18 cellular contexts compared by ENCODE assay signal in genomic region chr13:33355470-33355869, GRCh38.
DNase-seq lines count a peak whose midpoint lies in the region; ATAC-seq, FAIRE-seq and TF ChIP-seq lines count a peak whose summit lies in the region.
"Had no signal": no experiment of that assay in that cellular context is flagged by ENCODE, and none has a peak within 500 bp of the region (broad histone marks: within the 10 kb centered on the region; RNA-seq: fewer than 3 reads in every experiment).

No MANE protein-coding gene starts in this region.

- no peak for TF ChIP-seq EP300 in HepG2 (IDR thresholded peaks at IDR 0.05; ENCODE audit: low read depth in 2 of 2, low read length in 2 of 2)
- no peak for TF ChIP-seq EP300 in HepG2 (CRISPR knock-in tag; IDR thresholded peaks at IDR 0.05; ENCODE audit: borderline replicate concordance)

- H3K27me3 ChIP-seq in right lobe of liver (no peaks in the 10 kb centered on the region), HepG2 (ENCODE audit: control insufficient read depth in 1 of 2, insufficient read depth in 2 of 2, low read length in 2 of 2) (no peaks in the 10 kb centered on the region), layer of hippocampus (ENCODE audit: control insufficient read depth, insufficient read depth, low read length) (no peaks in the 10 kb centered on the region)

- H3K4me3 Mint-ChIP-seq in T-helper 2 cell treated with Interferon-gamma antibody and Interleukin-4, amounts not matched to agents 5 μg/mL and 100 μg/mL, for 36 hours: no peak overlapping the region
- H3K4me3 Mint-ChIP-seq: natural killer cell, type B pancreatic cell had no signal

- H3K36me3 ChIP-seq in right lobe of liver (no peaks in the 10 kb centered on the region), HepG2 (replicated peaks in 1 of 2; ENCODE audit: control insufficient read depth in 1 of 2, insufficient read depth in 2 of 2, low read length in 2 of 2) (no peaks in the 10 kb centered on the region)

- H3K4me3 ChIP-seq in right lobe of liver: no peak overlapping the region
- H3K4me3 ChIP-seq in HepG2 (replicated peaks in 1 of 3; ENCODE audit: insufficient read depth in 1 of 3, low read depth in 2 of 3, low read length in 3 of 3): no peak overlapping the region
- no peak overlapping the region for H3K4me3 ChIP-seq in choroid plexus epithelial cell (ENCODE audit: low read depth, low read length)
- H3K4me3 ChIP-seq: smooth muscle cell had no signal

- H3K27ac Mint-ChIP-seq in T-helper 2 cell treated with Interferon-gamma antibody and Interleukin-4, amounts not matched to agents 5 μg/mL and 100 μg/mL, for 36 hours: no peak overlapping the region
- H3K27ac Mint-ChIP-seq: natural killer cell, type B pancreatic cell had no signal

- CTCF ChIA-PET in HepG2 (lab: Yijun Ruan, JAX; ENCODE audit: low intra/inter-chr PET ratio, low total read pairs) (no interaction called here), RWPE1 (lab: Yijun Ruan, JAX) (no interaction called here)

- in situ Hi-C loops in HepG2 (cut with HindIII; ENCODE audit: extremely low pct_ligation_motif_present, low pct_unique_long_range_greater_than_20kb): no loop called here

- no peak overlapping the region for H3K4me2 ChIP-seq in HepG2 (ENCODE audit: low read depth, low read length)
- H3K4me2 ChIP-seq: smooth muscle cell had no signal

- H4K20me1 ChIP-seq in HepG2 (ENCODE audit: insufficient read depth, low read length): no peaks in the 10 kb centered on the region

- TF ChIP-seq CTCF in right lobe of liver (IDR thresholded peaks at IDR 0.05) (no peak), HepG2 (CRISPR knock-in tag; IDR thresholded peaks at IDR 0.05) (no peak), choroid plexus epithelial cell (conservative IDR thresholded peaks at IDR 0.05; ENCODE audit: low read depth, low read length) (no peak), RWPE1 (conservative IDR thresholded peaks at IDR 0.05; ENCODE audit: low read depth) (no peak)

- H3K9me3 Mint-ChIP-seq in T-helper 2 cell treated with Interferon-gamma antibody and Interleukin-4, amounts not matched to agents 5 μg/mL and 100 μg/mL, for 36 hours: peaks cover 5% of the 10 kb centered on the region

- no peak for FAIRE-seq in HepG2 (lab: Jason Lieb, UNC)
- FAIRE-seq: kidney had no signal

- H2AFZ ChIP-seq in HepG2 (ENCODE audit: low read length): no peak overlapping the region

- H3K4me1 Mint-ChIP-seq in T-helper 2 cell treated with Interferon-gamma antibody and Interleukin-4, amounts not matched to agents 5 μg/mL and 100 μg/mL, for 36 hours (ENCODE audit: low read depth): peaks cover 1% of the 10 kb centered on the region
- H3K4me1 Mint-ChIP-seq: natural killer cell had no signal

- ATAC-seq in right lobe of liver (peak in 3 of 4 donors; percentile 28 to 49 (median 39)), HepG2 (no peak), HG02938 (IDR thresholded peaks at IDR 0.05; ENCODE audit: unreplicated experiment) (no peak)
- ATAC-seq: natural killer cell had no signal

- H3K4me1 ChIP-seq in right lobe of liver (peaks cover 0 to 5% (median 0%) of the 10 kb centered on the region in 4 donors), HepG2 (ENCODE audit: insufficient read depth, low read length) (peaks cover 10% of the 10 kb centered on the region; the same call in 1 of the 2 replicates)

- H3K36me3 Mint-ChIP-seq in T-helper 2 cell treated with Interferon-gamma antibody and Interleukin-4, amounts not matched to agents 5 μg/mL and 100 μg/mL, for 36 hours (ENCODE audit: low read depth): no peaks in the 10 kb centered on the region
- H3K36me3 Mint-ChIP-seq: type B pancreatic cell had no signal

- BruUV-seq in HepG2 (replicated peaks; lab: Mats Ljungman, UMichigan): no TSS peak

- no peak for TF ChIP-seq POLR2A in right lobe of liver (IDR thresholded peaks at IDR 0.05)
- TF ChIP-seq POLR2A in HepG2 (IDR thresholded peaks at IDR 0.05; ENCODE audit: insufficient read depth in 1 of 2, low read depth in 2 of 2, low read length in 2 of 2): no peak

- TF ChIP-seq RAD21 in HepG2 (CRISPR knock-in tag; IDR thresholded peaks at IDR 0.05): no peak

- no peak for DNase-seq in right lobe of liver
- no peak for DNase-seq in HepG2 (ENCODE audit: low spot score)
- DNase-seq in choroid plexus epithelial cell (ENCODE audit: low read depth): peak; percentile 77
- DNase-seq in RWPE1 (ENCODE audit: low spot score): no peak
- no peak for DNase-seq in GM19240 (ENCODE audit: insufficient read length, low spot score)
- DNase-seq in T-helper 2 cell treated with Interferon-gamma antibody and Interleukin-4, amounts not matched to agents 5 μg/mL and 100 μg/mL, for 36 hours (ENCODE audit: low spot score): no peak
- DNase-seq: activated CD4-positive, alpha-beta T cell treated with anti-CD3 and anti-CD28 coated beads, Interleukin-2, amount 50 U/mL, for 4 hours; activated gamma-delta T cell; caudate nucleus; DMS79; HCEC 1CT; kidney; natural killer cell; T-helper 2 cell had no signal

- H3K9me3 ChIP-seq in right lobe of liver (no peaks in the 10 kb centered on the region), HepG2 (ENCODE audit: low read length) (no peaks in the 10 kb centered on the region)

- POLR2A ChIA-PET in HepG2 (lab: Yijun Ruan, JAX): no interaction called here
- POLR2A ChIA-PET in RWPE1 (lab: Yijun Ruan, JAX; ENCODE audit: low non-redundant PET): no interaction called here

- peaks cover 38% of the 10 kb centered on the region for H3K27me3 Mint-ChIP-seq in T-helper 2 cell treated with Interferon-gamma antibody and Interleukin-4, amounts not matched to agents 5 μg/mL and 100 μg/mL, for 36 hours (ENCODE audit: low read depth)

- intact Hi-C loops in right lobe of liver (cut with DNase I) (no loop called here), HepG2 (cut with micrococcal nuclease; ENCODE audit: unreplicated experiment) (no loop called here)

- no peak overlapping the region for H3K9ac ChIP-seq in HepG2 (ENCODE audit: insufficient read depth, low read depth, low read length)

- H3K27ac ChIP-seq in right lobe of liver (no peak overlapping the region), HepG2 (ENCODE audit: extremely low read length, insufficient read depth, low read length) (no peak overlapping the region), layer of hippocampus (ENCODE audit: low read depth, low read length) (peak overlapping the region; percentile 23), RWPE1 (no peak overlapping the region)

- no peaks in the 10 kb centered on the region for H3K79me2 ChIP-seq in HepG2 (ENCODE audit: insufficient read depth, low read length)

- WGBS in right lobe of liver (ENCODE audit: insufficient coverage, low coverage, low lambda C conversion rate, missing lambda C conversion rate): 43% methylated on average over 1 of the region's 2 CpGs
- WGBS in HepG2 (ENCODE audit: low lambda C conversion rate): 93% methylated on average over 2 of the region's 2 CpGs

TF ChIP-seq in HepG2, 621 proteins besides CTCF, POLR2A, EP300 and RAD21 (continues in another document):
- no peak for TF ChIP-seq SUZ12 (IDR thresholded peaks at IDR 0.05; ENCODE audit: low read depth, low read length)
- TF ChIP-seq ZFP41 (CRISPR knock-in tag; IDR thresholded peaks at IDR 0.05; ENCODE audit: borderline replicate concordance): no peak
- TF ChIP-seq ZNF30 (CRISPR knock-in tag; IDR thresholded peaks at IDR 0.05): no peak
- no peak for TF ChIP-seq GPBP1L1 (CRISPR knock-in tag; IDR thresholded peaks at IDR 0.05)
- no peak for TF ChIP-seq ARID5B (CRISPR knock-in tag; IDR thresholded peaks at IDR 0.05)
- TF ChIP-seq HOXA9 (CRISPR knock-in tag; IDR thresholded peaks at IDR 0.05; ENCODE audit: borderline replicate concordance): no peak
- no peak for TF ChIP-seq KAT7 (CRISPR knock-in tag; IDR thresholded peaks at IDR 0.05; ENCODE audit: borderline replicate concordance)
- TF ChIP-seq ZZZ3 (CRISPR knock-in tag; IDR thresholded peaks at IDR 0.05; ENCODE audit: borderline replicate concordance): no peak
- no peak for TF ChIP-seq XRCC5 (optimal IDR thresholded peaks at IDR 0.05; ENCODE audit: low read length)
- no peak for TF ChIP-seq MXD1 (CRISPR knock-in tag; IDR thresholded peaks at IDR 0.05)

Comparison
In these comparisons a context has a peak if more than half of its experiments do, and no peak if none do; other contexts are left out.
1. ATAC-seq: peak in right lobe of liver (3 of 4); none in HepG2 (single experiment) and HG02938 (single experiment).